Comparison of ENCODE assay signal across 24 cellular contexts in genomic region chr5:147512640-147513334, GRCh38. TPM values are rescaled to one million over a fixed set of nuclear protein-coding genes. Genes with fewer than 3 reads are reported as not detected.
DNase-seq lines count a peak whose midpoint lies in the region; ATAC-seq and TF ChIP-seq lines count a peak whose summit lies in the region.
"Had no signal": no experiment of that assay in that cellular context is flagged by ENCODE, and none has a peak within 500 bp of the region (broad histone marks: within the 10 kb centered on the region; RNA-seq: fewer than 3 reads in every experiment).

No MANE protein-coding gene starts in this region.

- H3K27ac ChIP-seq in HEK293 (ENCODE audit: extremely low read depth, low read depth, low read length): no peak overlapping the region
- H3K27ac ChIP-seq in sigmoid colon: peak overlapping the region in 2 of 4 donors; percentile 50 to 57
- H3K27ac ChIP-seq: neutrophil, psoas muscle, stomach, tibial nerve had no signal

- 14 to 56% methylated on average over 3 of the region's 3 CpGs for WGBS in sigmoid colon, 2 donors

- H3K4me1 ChIP-seq in HEK293 (ENCODE audit: control insufficient read depth, insufficient read depth, low read length): 0 out of 2 replicates have a peak, but pooled peaks cover 3% of the 10 kb centered on the region
- H3K4me1 ChIP-seq in sigmoid colon: peaks cover 0 to 24% (median 10%) of the 10 kb centered on the region in 4 donors
- H3K4me1 ChIP-seq: HAP-1, psoas muscle had no signal

- intact Hi-C loops in sigmoid colon (cut with DNase I): loop anchor here (2.0 kb wide), 1 partner anchor 18 kb away; no protein-coding TSS in a partner anchor

- TF ChIP-seq POLR2A in sigmoid colon (IDR thresholded peaks at IDR 0.05): no peak

- POLR2A ChIA-PET in HEK293 (lab: Yijun Ruan, JAX): no interaction called here

- no peaks in the 10 kb centered on the region for H3K27me3 ChIP-seq in sigmoid colon

- peak in 1 of 4 donors; percentile 71 for TF ChIP-seq EP300 in sigmoid colon (IDR thresholded peaks at IDR 0.05)

- H3K4me3 ChIP-seq in HEK293 (ENCODE audit: low read depth, low read length) (no peak overlapping the region), fibroblast of villous mesenchyme (ENCODE audit: low read depth, low read length) (no peak overlapping the region), sigmoid colon (no peak overlapping the region)
- H3K4me3 ChIP-seq: GM12878, HAP-1, psoas muscle, stomach, tibial nerve had no signal

- no peak for TF ChIP-seq CTCF in HEK293 (tag by site-specific recombination; IDR thresholded peaks at IDR 0.05)
- TF ChIP-seq CTCF in fibroblast of villous mesenchyme (IDR thresholded peaks at IDR 0.05; ENCODE audit: insufficient read depth, low read depth, low read length): no peak
- TF ChIP-seq CTCF in sigmoid colon (IDR thresholded peaks at IDR 0.05): no peak

- CTCF ChIA-PET in HEK293 (lab: Yijun Ruan, JAX): interaction anchor here (0.6 kb wide), 1 partner anchor 30 kb away, joined by 3 read pairs; no protein-coding TSS in a partner anchor

- H3K36me3 ChIP-seq in HEK293 (ENCODE audit: control insufficient read depth in 2 of 2, insufficient read depth in 1 of 2, low read length in 2 of 2): no peaks in the 10 kb centered on the region
- H3K36me3 ChIP-seq in sigmoid colon: no peaks in the 10 kb centered on the region
- H3K36me3 ChIP-seq: HAP-1, neutrophil, stomach, tibial nerve had no signal

- ATAC-seq in GM21360 (IDR thresholded peaks at IDR 0.05; ENCODE audit: unreplicated experiment): no peak
- no peak for ATAC-seq in HG02870 (IDR thresholded peaks at IDR 0.05; ENCODE audit: unreplicated experiment)
- ATAC-seq: activated CD8-positive, alpha-beta T cell treated with anti-CD3 and anti-CD28 coated beads, Interleukin-2, amount 10 ng/mL, durations not matched to agents 7 days and 5 days; GM12878; psoas muscle had no signal

- H3K9me3 ChIP-seq in HEK293 (ENCODE audit: control insufficient read depth, insufficient read depth, low read depth, low read length) (no peaks in the 10 kb centered on the region), sigmoid colon (no peaks in the 10 kb centered on the region)
- H3K9me3 ChIP-seq: HAP-1, neutrophil, psoas muscle, stomach, tibial nerve had no signal

- DNase-seq in NCI-H1417 (lab: John Stamatoyannopoulos, UW): peak in 2 of 3 experiments; percentile 4 to 19
- DNase-seq in NCI-H1417 treated with DMSO at 0.1 percent for 48 hours (lab: John Stamatoyannopoulos, UW): no peak
- DNase-seq in NCI-H526 (lab: John Stamatoyannopoulos, UW): peak; percentile 98 to 99
- peak; percentile 59 for DNase-seq in fibroblast of villous mesenchyme (ENCODE audit: low read depth)
- DNase-seq in sigmoid colon: no peak
- DNase-seq: activated CD8-positive, alpha-beta T cell treated with anti-CD3 and anti-CD28 coated beads, Interleukin-2, amount 10 ng/mL, durations not matched to agents 7 days and 5 days; activated effector memory CD4-positive, alpha-beta T cell treated with anti-CD3 and anti-CD28 coated beads, Interleukin-2, amount 50 U/mL, for 16 hours; activated T-cell treated with anti-CD3 and anti-CD28 coated beads for 4 hours; CD8-positive, alpha-beta memory T cell; dermis blood vessel endothelial cell; glutamatergic neuron; mesendoderm; NCI-H1092; NCI-H2171 treated with DMSO at 0.1 percent for 48 hours; psoas muscle; stimulated activated CD8-positive, alpha-beta memory T cell treated with anti-CD3 and anti-CD28 coated beads, Interleukin-4, amount 100 ng/mL, for 48 hours; stomach had no signal

TF ChIP-seq in HEK293, 187 proteins besides CTCF, POLR2A, EP300 and RAD21:
- no peak for TF ChIP-seq ZSCAN18 (tag by site-specific recombination; IDR thresholded peaks at IDR 0.05)
- TF ChIP-seq, protein P1, sequence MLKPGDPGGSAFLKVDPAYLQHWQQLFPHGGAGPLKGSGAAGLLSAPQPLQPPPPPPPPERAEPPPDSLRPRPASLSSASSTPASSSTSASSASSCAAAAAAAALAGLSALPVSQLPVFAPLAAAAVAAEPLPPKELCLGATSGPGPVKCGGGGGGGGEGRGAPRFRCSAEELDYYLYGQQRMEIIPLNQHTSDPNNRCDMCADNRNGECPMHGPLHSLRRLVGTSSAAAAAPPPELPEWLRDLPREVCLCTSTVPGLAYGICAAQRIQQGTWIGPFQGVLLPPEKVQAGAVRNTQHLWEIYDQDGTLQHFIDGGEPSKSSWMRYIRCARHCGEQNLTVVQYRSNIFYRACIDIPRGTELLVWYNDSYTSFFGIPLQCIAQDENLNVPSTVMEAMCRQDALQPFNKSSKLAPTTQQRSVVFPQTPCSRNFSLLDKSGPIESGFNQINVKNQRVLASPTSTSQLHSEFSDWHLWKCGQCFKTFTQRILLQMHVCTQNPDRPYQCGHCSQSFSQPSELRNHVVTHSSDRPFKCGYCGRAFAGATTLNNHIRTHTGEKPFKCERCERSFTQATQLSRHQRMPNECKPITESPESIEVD (tag by site-specific recombination; IDR thresholded peaks at IDR 0.05): 0 out of 2 replicates have a peak, but pooled peaks have one; percentile 7

RNA-seq across cellular contexts. Expression of gene DPYSL3, which starts 2.9 kb away (rescaled TPM):
- total RNA-seq in fibroblast of villous mesenchyme: 126 and 161 TPM in 2 replicates
- total RNA-seq in sigmoid colon: 100 to 1,000 TPM; 149 to 343 (median 184) TPM
- polyA plus RNA-seq in sigmoid colon: 10 to 100 TPM in 2 of 3 donors, 1 to 10 TPM in 1; 4.2 to 48.7 (median 20.4) TPM
- polyA plus RNA-seq: CD8-positive, alpha-beta memory T cell had no signal

Comparison
In these comparisons a context has a peak if more than half of its experiments do, and no peak if none do; other contexts are left out.
1. DNase-seq: peak in NCI-H1417 (2 of 3), NCI-H526 (2 of 2) and fibroblast of villous mesenchyme (single experiment); none in NCI-H1417 treated with DMSO at 0.1 percent for 48 hours (single experiment) and sigmoid colon (single experiment).